ENCODE assay signal across 17 cellular contexts in genomic region chr5:145396888-145397287, GRCh38.
DNase-seq lines count a peak whose midpoint lies in the region; ATAC-seq and TF ChIP-seq lines count a peak whose summit lies in the region.
"Had no signal": no experiment of that assay in that cellular context is flagged by ENCODE, and none has a peak within 500 bp of the region (broad histone marks: within the 10 kb centered on the region; RNA-seq: fewer than 3 reads in every experiment).

No MANE protein-coding gene starts in this region.

- H2AK5ac ChIP-seq in IMR-90 (ENCODE audit: low read depth, low read length), result no peak overlapping the region

- no peaks in the 10 kb centered on the region for H3K79me1 ChIP-seq in IMR-90 (ENCODE audit: low read depth in 1 of 2, low read length in 2 of 2)

- POLR2A ChIA-PET in BJ (lab: Charles Lee) (no interaction called here), IMR-90 (lab: Charles Lee; ENCODE audit: unreplicated experiment) (no interaction called here)

- TF ChIP-seq RAD21 in IMR-90 (IDR thresholded peaks at IDR 0.05; ENCODE audit: low read length), result no peak

- H3K23ac ChIP-seq in IMR-90 (ENCODE audit: low read depth, low read length), result no peak overlapping the region

- no peak overlapping the region for H3K14ac ChIP-seq in IMR-90 (replicated peaks; ENCODE audit: low read depth, low read length)

- H3K4ac ChIP-seq in IMR-90 (ENCODE audit: low read depth, low read length), result no peak overlapping the region

- DNase-seq in BJ (ENCODE audit: low read depth) (no peak), IMR-90 (peak; percentile 8), foreskin keratinocyte (no peak), osteoblast (ENCODE audit: insufficient read length, low spot score, missing footprints) (peak; percentile 14), psoas muscle (no peak), NCI-H187 (lab: John Stamatoyannopoulos, UW) (no peak), suprapubic skin (ENCODE audit: low spot score in 2 of 2) (no peak), head of caudate nucleus (no peak)
- DNase-seq: AML-193; CD4-positive, alpha-beta memory T cell; DMS153; DMS79; GDM1; H9 had no signal

- no peak overlapping the region for H2BK15ac ChIP-seq in IMR-90 (ENCODE audit: low read depth, low read length)

- ATAC-seq in IMR-90 (ENCODE audit: low read depth), result peak; percentile 27; the same call in 1 of the 2 replicates
- ATAC-seq in foreskin keratinocyte, result peak; percentile 70
- no peak for ATAC-seq in psoas muscle
- ATAC-seq: A549 had no signal

- dilution Hi-C loops in IMR-90 (cut with HindIII; ENCODE audit: low sequenced_read_pairs, unreplicated experiment), result no loop called here

- CTCF ChIA-PET in BJ (lab: Yijun Ruan, JAX) (no interaction called here), IMR-90 (lab: Yijun Ruan, JAX) (no interaction called here)

- H4K8ac ChIP-seq in IMR-90 (ENCODE audit: low read depth in 2 of 2, low read length in 2 of 2), result no peak overlapping the region

- no peaks in the 10 kb centered on the region for H3K79me2 ChIP-seq in osteoblast (ENCODE audit: insufficient read depth, low read length)

- H2AFZ ChIP-seq in IMR-90 (replicated peaks; ENCODE audit: low read length, poor library complexity) (no peak overlapping the region), osteoblast (ENCODE audit: low read length) (no peak overlapping the region)

- H3K56ac ChIP-seq in IMR-90 (ENCODE audit: extremely low read depth, insufficient read depth, low read length), result no peak overlapping the region

- no peaks in the 10 kb centered on the region for H3K9me1 ChIP-seq in IMR-90 (ENCODE audit: insufficient read depth, low read length)

- H2AK9ac ChIP-seq in IMR-90 (replicated peaks; ENCODE audit: low read depth, low read length, poor library complexity), result no peak overlapping the region

- no TSS peak for BruUV-seq in IMR-90 (replicated peaks; lab: Mats Ljungman, UMichigan)

- WGBS in IMR-90 (ENCODE audit: extremely low coverage in 2 of 2, insufficient read length in 1 of 2), 2 experiments, result no CpG with 5 or more reads among the region's 1 CpG
- WGBS in psoas muscle, 3 donors, result 85 to 94% (median 87%) methylated on average over 1 of the region's 1 CpG
- 97% methylated on average over 1 of the region's 1 CpG for WGBS in suprapubic skin

- H2BK5ac ChIP-seq in IMR-90 (ENCODE audit: low read depth, low read length, poor library complexity, severe bottlenecking), result no peak overlapping the region

- no peak overlapping the region for H3K18ac ChIP-seq in IMR-90 (ENCODE audit: low read depth, low read length)

- H3K4me1 ChIP-seq in IMR-90 (ENCODE audit: control insufficient read depth, insufficient read depth, low read length) (no peaks in the 10 kb centered on the region), foreskin keratinocyte (no peaks in the 10 kb centered on the region), osteoblast (ENCODE audit: insufficient read depth, low read length) (no peaks in the 10 kb centered on the region), psoas muscle (no peaks in the 10 kb centered on the region), suprapubic skin (no peaks in the 10 kb centered on the region)
- H3K4me1 ChIP-seq: A549, BLaER1 had no signal

- H4K91ac ChIP-seq in IMR-90 (ENCODE audit: insufficient read depth, low read depth, low read length), result no peak overlapping the region

- no peaks in the 10 kb centered on the region for H3K9me3 ChIP-seq in IMR-90 (ENCODE audit: control insufficient read depth, insufficient read depth, low read length)
- H3K9me3 ChIP-seq in osteoblast (ENCODE audit: low read depth, low read length), result no peaks in the 10 kb centered on the region
- H3K9me3 ChIP-seq in psoas muscle, result no peaks in the 10 kb centered on the region
- no peaks in the 10 kb centered on the region for H3K9me3 ChIP-seq in suprapubic skin
- H3K9me3 ChIP-seq: A549, BLaER1 had no signal

- no peak for TF ChIP-seq EP300 in suprapubic skin (IDR thresholded peaks at IDR 0.05)

- no peaks in the 10 kb centered on the region for H3K27me3 ChIP-seq in BJ (ENCODE audit: control insufficient read depth, insufficient read depth, low read length)
- no peaks in the 10 kb centered on the region for H3K27me3 ChIP-seq in IMR-90 (ENCODE audit: control insufficient read depth, insufficient read depth, low read length)
- no peaks in the 10 kb centered on the region for H3K27me3 ChIP-seq in foreskin keratinocyte
- H3K27me3 ChIP-seq in osteoblast (ENCODE audit: insufficient read depth, low read length), result no peaks in the 10 kb centered on the region
- H3K27me3 ChIP-seq in psoas muscle (ENCODE audit: insufficient read depth in 3 of 3, low read length in 2 of 3), result no peaks in the 10 kb centered on the region
- no peaks in the 10 kb centered on the region for H3K27me3 ChIP-seq in suprapubic skin
- H3K27me3 ChIP-seq: BLaER1 had no signal

- H2BK120ac ChIP-seq in IMR-90 (ENCODE audit: low read depth, low read length), result no peak overlapping the region

- TF ChIP-seq POLR2A in IMR-90 (IDR thresholded peaks at IDR 0.05; ENCODE audit: low read depth, low read length) (no peak), suprapubic skin (IDR thresholded peaks at IDR 0.05) (no peak)

- no peaks in the 10 kb centered on the region for H3K36me3 ChIP-seq in BJ (ENCODE audit: control insufficient read depth, insufficient read depth, low read length)
- no peaks in the 10 kb centered on the region for H3K36me3 ChIP-seq in IMR-90 (ENCODE audit: control insufficient read depth, insufficient read depth, low read length)
- no peaks in the 10 kb centered on the region for H3K36me3 ChIP-seq in osteoblast (ENCODE audit: insufficient read depth, low read length)
- H3K36me3 ChIP-seq in psoas muscle (ENCODE audit: insufficient read depth in 1 of 2, low read depth in 1 of 2), result no peaks in the 10 kb centered on the region
- no peaks in the 10 kb centered on the region for H3K36me3 ChIP-seq in suprapubic skin
- H3K36me3 ChIP-seq: BLaER1 had no signal

- H2BK20ac ChIP-seq in IMR-90 (ENCODE audit: low read depth, low read length), result no peak overlapping the region

- TF ChIP-seq CTCF in BJ (IDR thresholded peaks at IDR 0.05; ENCODE audit: insufficient read depth, low read depth, low read length) (peak; percentile 12; the same call in 1 of the 2 replicates), IMR-90 (conservative IDR thresholded peaks at IDR 0.05; ENCODE audit: low read depth, low read length) (no peak; the same call in 1 of the 2 replicates), foreskin keratinocyte (conservative IDR thresholded peaks at IDR 0.05) (peak; percentile 24), osteoblast (IDR thresholded peaks at IDR 0.05; ENCODE audit: extremely low read depth, low read depth, low read length) (no peak), psoas muscle (IDR thresholded peaks at IDR 0.05) (no peak), suprapubic skin (IDR thresholded peaks at IDR 0.05) (no peak)

- intact Hi-C loops in IMR-90 (cut with micrococcal nuclease), result no loop called here
- intact Hi-C loops in psoas muscle (cut with DNase I), result no loop called here
- intact Hi-C loops in head of caudate nucleus (cut with DNase I), result no loop called here

- H4K20me1 ChIP-seq in IMR-90 (ENCODE audit: insufficient read depth, low read length) (no peaks in the 10 kb centered on the region), osteoblast (ENCODE audit: insufficient read depth, low read length) (no peaks in the 10 kb centered on the region)
- H4K20me1 ChIP-seq: BLaER1 had no signal

- H3K27ac ChIP-seq in IMR-90 (ENCODE audit: insufficient read depth, low read length), result no peak overlapping the region
- no peak overlapping the region for H3K27ac ChIP-seq in foreskin keratinocyte
- H3K27ac ChIP-seq in osteoblast (ENCODE audit: low read depth, low read length), result no peak overlapping the region
- H3K27ac ChIP-seq in psoas muscle, result no peak overlapping the region
- H3K27ac ChIP-seq in suprapubic skin, result no peak overlapping the region
- H3K27ac ChIP-seq: 22Rv1, A549, BLaER1 had no signal

- no peak overlapping the region for H3K9ac ChIP-seq in IMR-90 (ENCODE audit: low read depth, low read length)
- H3K9ac ChIP-seq: BLaER1 had no signal

- H3K4me2 ChIP-seq in IMR-90 (ENCODE audit: low read depth, low read length) (no peak overlapping the region), osteoblast (ENCODE audit: insufficient read depth, low read length) (no peak overlapping the region)
- H3K4me2 ChIP-seq: A549, BLaER1 had no signal

- in situ Hi-C loops in IMR-90 (cut with MboI; ENCODE audit: low sequenced_read_pairs), result no loop called here

- H3K4me3 ChIP-seq in BJ (ENCODE audit: low read depth, low read length) (no peak overlapping the region), IMR-90 (ENCODE audit: insufficient read depth, low read depth, low read length) (no peak overlapping the region), osteoblast (ENCODE audit: insufficient read depth, low read length) (no peak overlapping the region), psoas muscle (no peak overlapping the region), suprapubic skin (no peak overlapping the region)
- H3K4me3 ChIP-seq: A549, BLaER1 had no signal

- no peak overlapping the region for H4K5ac ChIP-seq in IMR-90 (ENCODE audit: low read depth, low read length)

TF ChIP-seq in IMR-90, 13 proteins besides CTCF, POLR2A, EP300 and RAD21:
- TF ChIP-seq CEBPB (IDR thresholded peaks at IDR 0.05; ENCODE audit: low read depth, low read length) (no peak), SMC3 (IDR thresholded peaks at IDR 0.05; ENCODE audit: low read depth, low read length) (no peak), MAFK (IDR thresholded peaks at IDR 0.05; ENCODE audit: low read depth, low read length) (no peak), RCOR1 (IDR thresholded peaks at IDR 0.05; ENCODE audit: insufficient replicate concordance, low read length) (no peak), MAZ (IDR thresholded peaks at IDR 0.05; ENCODE audit: borderline replicate concordance, low read depth, low read length) (no peak), MXI1 (IDR thresholded peaks at IDR 0.05; ENCODE audit: borderline replicate concordance, low read depth, low read length) (no peak), CHD1 (IDR thresholded peaks at IDR 0.05; ENCODE audit: low read depth, low read length) (no peak), FOS (IDR thresholded peaks at IDR 0.05; ENCODE audit: low read depth, low read length) (no peak)

Comparison
In these comparisons a context has a peak if more than half of its experiments do, and no peak if none do; other contexts are left out.
1. DNase-seq: peak in IMR-90 (single experiment) and osteoblast (single experiment); none in BJ (single experiment), foreskin keratinocyte (0 of 2), psoas muscle (0 of 2), NCI-H187 (0 of 2), suprapubic skin (0 of 2) and head of caudate nucleus (0 of 42).
2. CTCF ChIP-seq: peak in BJ (single experiment) and foreskin keratinocyte (single experiment); none in IMR-90 (single experiment), osteoblast (single experiment), psoas muscle (single experiment) and suprapubic skin (0 of 2).
3. ATAC-seq: peak in IMR-90 (single experiment) and foreskin keratinocyte (single experiment); none in psoas muscle (0 of 4).